In genomic region chr7:32583791-32584190, GRCh38 we compare ENCODE assay signal across 18 cellular contexts.
DNase-seq lines count a peak whose midpoint lies in the region; ATAC-seq and TF ChIP-seq lines count a peak whose summit lies in the region.
"Had no signal": no experiment of that assay in that cellular context is flagged by ENCODE, and none has a peak within 500 bp of the region (broad histone marks: within the 10 kb centered on the region; RNA-seq: fewer than 3 reads in every experiment).

No MANE protein-coding gene starts in this region.

- H4K20me1 ChIP-seq in fibroblast of lung (ENCODE audit: control insufficient read depth, extremely low read depth, insufficient read depth, low read length) = no peaks in the 10 kb centered on the region

- H3K4me3 ChIP-seq in AG04449 (ENCODE audit: low read depth, low read length) (no peak overlapping the region), fibroblast of lung (replicated peaks in 1 of 4; ENCODE audit: control extremely low read depth in 1 of 4, insufficient read depth in 1 of 4, low read depth in 3 of 4, low read length in 4 of 4) (no peak overlapping the region)

- no peak overlapping the region for H3K4me2 ChIP-seq in fibroblast of lung (ENCODE audit: extremely low read depth, insufficient read depth, low read length)

- no peaks in the 10 kb centered on the region for H3K9me3 ChIP-seq in fibroblast of lung (ENCODE audit: control insufficient read depth, insufficient read depth, low read depth, low read length)

- ATAC-seq in HG03139 (IDR thresholded peaks at IDR 0.05; ENCODE audit: unreplicated experiment) = no peak

- POLR2A ChIA-PET in AG04449 (lab: Yijun Ruan, JAX) = no interaction called here

- no peaks in the 10 kb centered on the region for H3K27me3 ChIP-seq in fibroblast of lung (ENCODE audit: control insufficient read depth, insufficient read depth, low read length)

- H3K36me3 ChIP-seq in fibroblast of lung (ENCODE audit: control insufficient read depth, insufficient read depth, low read length) = peaks cover 2% of the 10 kb centered on the region

- TF ChIP-seq CTCF in AG04449 (IDR thresholded peaks at IDR 0.05; ENCODE audit: insufficient read depth, low read length, missing control alignments) = no peak
- no peak for TF ChIP-seq CTCF in fibroblast of lung (conservative IDR thresholded peaks at IDR 0.05 in 1 of 2, IDR thresholded peaks at IDR 0.05 in 1 of 2; ENCODE audit: low read depth in 1 of 2, low read length in 2 of 2)

- peaks cover 19% of the 10 kb centered on the region for H3K4me1 ChIP-seq in fibroblast of lung (ENCODE audit: control insufficient read depth, extremely low read depth, insufficient read depth, low read length)

- H3K27ac ChIP-seq in fibroblast of lung (ENCODE audit: insufficient read depth, low read length) = peak overlapping the region; percentile 33

- CTCF ChIA-PET in AG04449 (lab: Yijun Ruan, JAX) = no interaction called here

- H3K79me2 ChIP-seq in fibroblast of lung (ENCODE audit: control insufficient read depth, insufficient read depth, low read length) = no peaks in the 10 kb centered on the region

- H3K9ac ChIP-seq in fibroblast of lung (ENCODE audit: insufficient read depth, low read length) = no peak overlapping the region

- no peak overlapping the region for H2AFZ ChIP-seq in fibroblast of lung (ENCODE audit: low read length)

- DNase-seq in AG04449 (ENCODE audit: low read depth, low spot score) (peak; percentile 78), EL (peak; percentile 95), NCI-H2171 treated with DMSO at 0.1 percent for 48 hours (lab: John Stamatoyannopoulos, UW) (peak; percentile 90), fibroblast of lung (ENCODE audit: low read depth in 2 of 2) (peak; percentile 75 to 80), NCI-H1436 (lab: John Stamatoyannopoulos, UW) (no peak), SKM-1 treated with dmso at 0.1 percent for 144 hours (lab: John Stamatoyannopoulos, UW; ENCODE audit: unreplicated experiment) (no peak), NCI-H1048 (lab: John Stamatoyannopoulos, UW) (no peak)
- DNase-seq: ACHN; activated CD4-positive, alpha-beta T cell treated with anti-CD3 and anti-CD28 coated beads for 4 hours; activated CD8-positive, alpha-beta memory T cell treated with anti-CD3 and anti-CD28 coated beads, Interleukin-2, amount 50 U/mL, for 48 hours; activated naive CD4-positive, alpha-beta T cell; anterior cingulate cortex; erythroblast; KG1; NCI-H1105; NCI-H226; SHP77 had no signal

Comparison
In these comparisons a context has a peak if more than half of its experiments do, and no peak if none do; other contexts are left out.
1. DNase-seq: peak in AG04449 (single experiment), EL (single experiment), NCI-H2171 treated with DMSO at 0.1 percent for 48 hours (single experiment) and fibroblast of lung (2 of 2); none in NCI-H1436 (single experiment), SKM-1 treated with dmso at 0.1 percent for 144 hours (single experiment) and NCI-H1048 (single experiment).